26 cellular contexts compared by ENCODE assay signal in genomic region chr6:109069746-109070145, GRCh38. TPM values are rescaled to one million over a fixed set of nuclear protein-coding genes. Genes with fewer than 3 reads are reported as not detected.
A peak's percentile ranks its signal among the peaks of the same experiment; 100 is the strongest.
DNase-seq lines count a peak whose midpoint lies in the region; ATAC-seq and TF ChIP-seq lines count a peak whose summit lies in the region.
"Had no signal": no experiment of that assay in that cellular context is flagged by ENCODE, and none has a peak within 500 bp of the region (broad histone marks: within the 10 kb centered on the region; RNA-seq: fewer than 3 reads in every experiment).

No MANE protein-coding gene starts in this region.

- H3K9ac ChIP-seq in IMR-90 (ENCODE audit: low read depth, low read length), result no peak overlapping the region
- H3K9ac ChIP-seq in iPS-18a (ENCODE audit: low read length), result no peak overlapping the region
- H3K9ac ChIP-seq: BLaER1 treated with 17β-estradiol and CSF1 and Interleukin-3, amounts not matched to agents 10 nM and 100 nM had no signal

- H2BK20ac ChIP-seq in IMR-90 (ENCODE audit: low read depth, low read length), result no peak overlapping the region

- no TSS peak for BruUV-seq in IMR-90 (replicated peaks; lab: Mats Ljungman, UMichigan)

- H3K23ac ChIP-seq in IMR-90 (ENCODE audit: low read depth, low read length), result 0 out of 2 replicates have a peak overlapping the region, but pooled peaks have one; percentile 42

- H2BK15ac ChIP-seq in IMR-90 (ENCODE audit: low read depth, low read length), result no peak overlapping the region

- DNase-seq in AML-193 (lab: John Stamatoyannopoulos, UW) (peak; percentile 76 to 80), IMR-90 (no peak), amniotic epithelial cell (ENCODE audit: low read depth) (peak; percentile 80), ecto neural progenitor cell (ENCODE audit: low spot score) (no peak), hepatocyte (ENCODE audit: low spot score) (no peak)
- DNase-seq: activated CD4-positive, alpha-beta T cell treated with anti-CD3 and anti-CD28 coated beads, Interleukin-2, amount 50 U/mL, for 48 hours; activated CD8-positive, alpha-beta memory T cell treated with anti-CD3 and anti-CD28 coated beads, Interleukin-2, amount 50 U/mL, for 48 hours; aorta; Calu3; DMS79 treated with DMSO at 0.1 percent for 48 hours; GF-D8; Karpas-422; lower lobe of right lung; NCI-H1048; NCI-H187 treated with DMSO at 0.1 percent for 48 hours; NCI-H526 treated with DMSO at 0.1 percent for 48 hours; stimulated activated CD4-positive, alpha-beta T cell treated with anti-CD3 and anti-CD28 coated beads, Interleukin-2, amount 100 ng/mL, for 24 hours; T-helper 1 cell; transverse colon had no signal

- no peak for TF ChIP-seq CTCF in IMR-90 (conservative IDR thresholded peaks at IDR 0.05; ENCODE audit: low read depth, low read length)
- no peak for TF ChIP-seq CTCF in hepatocyte (IDR thresholded peaks at IDR 0.05; ENCODE audit: poor library complexity)

- ATAC-seq in IMR-90 (ENCODE audit: low read depth), result no peak
- ATAC-seq in esophagus mucosa, result no peak
- no peak for ATAC-seq in HG03025 (IDR thresholded peaks at IDR 0.05; ENCODE audit: low FRiP score, unreplicated experiment)
- ATAC-seq: activated CD4-positive, CD25-positive, alpha-beta regulatory T cell treated with anti-CD3 and anti-CD28 coated beads, Interleukin-2, amount 50 U/mL, for 24 hours; activated naive CD4-positive, alpha-beta T cell treated with anti-CD3 and anti-CD28 coated beads, Interleukin-2, amount 50 U/mL, for 72 hours; lower lobe of right lung had no signal

- TF ChIP-seq RAD21 in IMR-90 (IDR thresholded peaks at IDR 0.05; ENCODE audit: low read length), result no peak

- dilution Hi-C loops in IMR-90 (cut with HindIII; ENCODE audit: low sequenced_read_pairs, unreplicated experiment), result loop anchor here (25.0 kb wide), 1 partner anchor 532 kb away; no protein-coding TSS in a partner anchor

- H3K9me1 ChIP-seq in IMR-90 (ENCODE audit: insufficient read depth, low read length), result peaks cover 3% of the 10 kb centered on the region; the same call in 1 of the 2 replicates

- H3K14ac ChIP-seq in IMR-90 (replicated peaks; ENCODE audit: low read depth, low read length), result no peak overlapping the region

- no CpG with 5 or more reads among the region's 2 CpGs for WGBS in IMR-90 (ENCODE audit: extremely low coverage in 2 of 2, insufficient read length in 1 of 2), 2 experiments
- WGBS in hepatocyte (ENCODE audit: low lambda C conversion rate, missing lambda C conversion rate), result 97% methylated on average over 2 of the region's 2 CpGs

- CTCF ChIA-PET in IMR-90 (lab: Yijun Ruan, JAX), result interaction anchor here (0.5 kb wide), 1 partner anchor 183 kb away, joined by 7 read pairs; no protein-coding TSS in a partner anchor

- no peaks in the 10 kb centered on the region for H3K4me1 ChIP-seq in IMR-90 (ENCODE audit: control insufficient read depth, insufficient read depth, low read length)
- peaks cover 4% of the 10 kb centered on the region for H3K4me1 ChIP-seq in iPS-18a (ENCODE audit: control insufficient read depth, low read depth, low read length)
- peaks cover 17% of the 10 kb centered on the region for H3K4me1 ChIP-seq in hepatocyte (ENCODE audit: insufficient read depth)

- H3K79me1 ChIP-seq in IMR-90 (ENCODE audit: low read depth in 1 of 2, low read length in 2 of 2), result peaks cover 7 to 9% of the 10 kb centered on the region in 2 experiments; a peak in 3 of 4 replicates

- no peaks in the 10 kb centered on the region for H3K9me2 ChIP-seq in hepatocyte (replicated peaks; ENCODE audit: insufficient read depth)

- H2AFZ ChIP-seq in IMR-90 (replicated peaks; ENCODE audit: low read length, poor library complexity) (no peak overlapping the region), hepatocyte (no peak overlapping the region)

- intact Hi-C loops in IMR-90 (cut with micrococcal nuclease), result loop anchor here (5.0 to 10.0 kb wide), 5 partner anchors 62 to 512 kb away; no protein-coding TSS in a partner anchor

- no peak overlapping the region for H4K91ac ChIP-seq in IMR-90 (ENCODE audit: insufficient read depth, low read depth, low read length)

- no peak overlapping the region for H3K27ac ChIP-seq in IMR-90 (ENCODE audit: insufficient read depth, low read length)
- peak overlapping the region; percentile 7 for H3K27ac ChIP-seq in iPS-18a (ENCODE audit: low read length)
- no peak overlapping the region for H3K27ac ChIP-seq in hepatocyte
- H3K27ac ChIP-seq: BLaER1 treated with 17β-estradiol and CSF1 and Interleukin-3, amounts not matched to agents 10 nM and 100 nM; lower lobe of right lung; RWPE1; transverse colon had no signal

- no peak overlapping the region for H2AK9ac ChIP-seq in IMR-90 (replicated peaks; ENCODE audit: low read depth, low read length, poor library complexity)

- no peak overlapping the region for H2BK5ac ChIP-seq in IMR-90 (ENCODE audit: low read depth, low read length, poor library complexity, severe bottlenecking)

- H3K4ac ChIP-seq in IMR-90 (ENCODE audit: low read depth, low read length), result no peak overlapping the region

- no peak overlapping the region for H3K4me3 ChIP-seq in IMR-90 (ENCODE audit: insufficient read depth, low read depth, low read length)
- H3K4me3 ChIP-seq in iPS-18a (ENCODE audit: low read length), result no peak overlapping the region
- H3K4me3 ChIP-seq in hepatocyte, result no peak overlapping the region
- H3K4me3 ChIP-seq: BLaER1 treated with 17β-estradiol and CSF1 and Interleukin-3, amounts not matched to agents 10 nM and 100 nM; lower lobe of right lung; transverse colon had no signal

- no peak overlapping the region for H3K56ac ChIP-seq in IMR-90 (ENCODE audit: extremely low read depth, insufficient read depth, low read length)

- H2BK120ac ChIP-seq in IMR-90 (ENCODE audit: low read depth, low read length), result no peak overlapping the region

- no peak overlapping the region for H3K4me2 ChIP-seq in IMR-90 (ENCODE audit: low read depth, low read length)
- H3K4me2 ChIP-seq in hepatocyte, result no peak overlapping the region
- H3K4me2 ChIP-seq: BLaER1 treated with 17β-estradiol and CSF1 and Interleukin-3, amounts not matched to agents 10 nM and 100 nM had no signal

- no peak overlapping the region for H3K18ac ChIP-seq in IMR-90 (ENCODE audit: low read depth, low read length)

- H4K8ac ChIP-seq in IMR-90 (ENCODE audit: low read depth in 2 of 2, low read length in 2 of 2), result no peak overlapping the region

- POLR2A ChIA-PET in IMR-90 (lab: Charles Lee; ENCODE audit: unreplicated experiment), result no interaction called here

- H4K5ac ChIP-seq in IMR-90 (ENCODE audit: low read depth, low read length), result no peak overlapping the region

- no peak overlapping the region for H2AK5ac ChIP-seq in IMR-90 (ENCODE audit: low read depth, low read length)

- H3K36me3 ChIP-seq in IMR-90 (ENCODE audit: control insufficient read depth, insufficient read depth, low read length) (no peaks in the 10 kb centered on the region), iPS-18a (ENCODE audit: control insufficient read depth, low read depth, low read length) (no peaks in the 10 kb centered on the region), hepatocyte (replicated peaks; ENCODE audit: insufficient read depth, low read depth) (no peaks in the 10 kb centered on the region)
- H3K36me3 ChIP-seq: BLaER1 treated with 17β-estradiol and CSF1 and Interleukin-3, amounts not matched to agents 10 nM and 100 nM; lower lobe of right lung; transverse colon had no signal

- H4K20me1 ChIP-seq in IMR-90 (ENCODE audit: insufficient read depth, low read length) (no peaks in the 10 kb centered on the region), hepatocyte (ENCODE audit: insufficient read depth, poor library complexity, severe bottlenecking) (no peaks in the 10 kb centered on the region)
- H4K20me1 ChIP-seq: BLaER1 treated with 17β-estradiol and CSF1 and Interleukin-3, amounts not matched to agents 10 nM and 100 nM had no signal

- no peaks in the 10 kb centered on the region for H3K27me3 ChIP-seq in IMR-90 (ENCODE audit: control insufficient read depth, insufficient read depth, low read length)
- no peaks in the 10 kb centered on the region for H3K27me3 ChIP-seq in iPS-18a (ENCODE audit: control insufficient read depth, insufficient read depth, low read length)
- H3K27me3 ChIP-seq in hepatocyte, result no peaks in the 10 kb centered on the region
- H3K27me3 ChIP-seq: BLaER1 treated with 17β-estradiol and CSF1 and Interleukin-3, amounts not matched to agents 10 nM and 100 nM; transverse colon had no signal

- peaks cover 21% of the 10 kb centered on the region for H3K79me2 ChIP-seq in hepatocyte

- in situ Hi-C loops in IMR-90 (cut with MboI; ENCODE audit: low sequenced_read_pairs), result loop anchor here (5.0 to 10.0 kb wide), 2 partner anchors 165 to 527 kb away; no protein-coding TSS in a partner anchor

- TF ChIP-seq POLR2A in IMR-90 (IDR thresholded peaks at IDR 0.05; ENCODE audit: low read depth, low read length), result no peak

- H3K9me3 ChIP-seq in IMR-90 (ENCODE audit: control insufficient read depth, insufficient read depth, low read length) (no peaks in the 10 kb centered on the region), iPS-18a (ENCODE audit: control insufficient read depth, low read depth, low read length) (no peaks in the 10 kb centered on the region), hepatocyte (ENCODE audit: low read depth) (no peaks in the 10 kb centered on the region)
- H3K9me3 ChIP-seq: BLaER1 treated with 17β-estradiol and CSF1 and Interleukin-3, amounts not matched to agents 10 nM and 100 nM; lower lobe of right lung; transverse colon had no signal

TF ChIP-seq in IMR-90, 13 proteins besides CTCF, POLR2A, EP300 and RAD21:
- TF ChIP-seq CEBPB (IDR thresholded peaks at IDR 0.05; ENCODE audit: low read depth, low read length) (peak; percentile 15; the same call in 1 of the 2 replicates), MXI1 (IDR thresholded peaks at IDR 0.05; ENCODE audit: borderline replicate concordance, low read depth, low read length) (no peak)

RNA-seq across cellular contexts. Expression of gene SESN1, which starts 24.9 kb away (rescaled TPM):
- 16.7 and 18.6 TPM in 2 replicates for total RNA-seq in IMR-90 (2012; rRNA removed)
- polyA plus RNA-seq in IMR-90 (2012; rRNA removed), result 8.0 and 9.7 TPM in 2 replicates
- 2.1 and 3.0 TPM in 2 replicates for polyA plus RNA-seq in IMR-90 (2012; cell fraction: cytosol; rRNA removed)
- 3.6 and 25.8 TPM in 2 replicates for polyA plus RNA-seq in IMR-90 (2012; cell fraction: nucleus; rRNA removed; ENCODE audit: low replicate concordance)
- total RNA-seq in hepatocyte, result 51.7 and 59.1 TPM in 2 replicates
- polyA plus RNA-seq in hepatocyte, result 29.1 and 30.7 TPM in 2 replicates
- total RNA-seq in esophagus mucosa, result 8.2 TPM

RNA-seq across cellular contexts. Expression of gene CEP57L1, which starts 25.6 kb away (rescaled TPM):
- 21.9 and 28.3 TPM in 2 replicates for total RNA-seq in IMR-90 (2012; rRNA removed)
- polyA plus RNA-seq in IMR-90 (2012; rRNA removed), result 10.3 and 11.2 TPM in 2 replicates
- polyA plus RNA-seq in IMR-90 (2012; cell fraction: cytosol; rRNA removed), result 2.8 and 5.8 TPM in 2 replicates
- 2.5 and 11.0 TPM in 2 replicates for polyA plus RNA-seq in IMR-90 (2012; cell fraction: nucleus; rRNA removed; ENCODE audit: low replicate concordance)
- total RNA-seq in hepatocyte, result 14.7 and 18.7 TPM in 2 replicates
- 11.9 and 13.8 TPM in 2 replicates for polyA plus RNA-seq in hepatocyte
- total RNA-seq in esophagus mucosa, result 7.6 TPM

Comparison
In these comparisons a context has a peak if more than half of its experiments do, and no peak if none do; other contexts are left out.
1. DNase-seq: peak in AML-193 (2 of 2) and amniotic epithelial cell (single experiment); none in IMR-90 (single experiment), ecto neural progenitor cell (single experiment) and hepatocyte (single experiment).